ENCODE assay signal across 16 cellular contexts in genomic region chr3:181715601-181716340, GRCh38. TPM values are rescaled to one million over a fixed set of nuclear protein-coding genes. Genes with fewer than 3 reads are reported as not detected.
DNase-seq lines count a peak whose midpoint lies in the region; ATAC-seq and TF ChIP-seq lines count a peak whose summit lies in the region.
"Had no signal": no experiment of that assay in that cellular context is flagged by ENCODE, and none has a peak within 500 bp of the region (broad histone marks: within the 10 kb centered on the region; RNA-seq: fewer than 3 reads in every experiment).

No MANE protein-coding gene starts in this region.

- peak overlapping the region; percentile 61; the same call in 1 of the 2 replicates for H2AFZ ChIP-seq in OCI-LY3 (ENCODE audit: low read depth, low read length)

- H3K36me3 Mint-ChIP-seq in progenitor cell of endocrine pancreas (ENCODE audit: insufficient read depth) = peaks cover 11% of the 10 kb centered on the region

- peak overlapping the region; percentile 84 for H3K4me2 ChIP-seq in OCI-LY3 (ENCODE audit: low read length)
- H3K4me2 ChIP-seq: smooth muscle cell had no signal

- ATAC-seq in GM18909 (IDR thresholded peaks at IDR 0.05; ENCODE audit: poor library complexity, unreplicated experiment) (no peak), sciatic nerve (no peak)
- ATAC-seq: left colon, natural killer cell had no signal

- peak overlapping the region; percentile 93 for H3K4me3 Mint-ChIP-seq in progenitor cell of endocrine pancreas (ENCODE audit: low read depth)
- H3K4me3 Mint-ChIP-seq: activated naive CD8-positive, alpha-beta T cell treated with anti-CD3 and anti-CD28 coated beads, Interleukin-2, amount 10 ng/mL, durations not matched to agents 7 days and 5 days; natural killer cell had no signal

- DNase-seq in H7 (peak; percentile 79), progenitor cell of endocrine pancreas (ENCODE audit: low spot score, unreplicated experiment) (no peak), sciatic nerve (ENCODE audit: low spot score) (no peak), WERI-Rb-1 (no peak), putamen (ENCODE audit: low spot score) (no peak)
- DNase-seq: activated naive CD8-positive, alpha-beta T cell treated with anti-CD3 and anti-CD28 coated beads, Interleukin-2, amount 10 ng/mL, durations not matched to agents 7 days and 5 days; C1 segment of cervical spinal cord; foreskin melanocyte; left colon; natural killer cell; NCI-H1436; SW 1271 had no signal

- H3K9me3 ChIP-seq in OCI-LY3 (ENCODE audit: insufficient read depth, low read length) (no peaks in the 10 kb centered on the region), esophagus (ENCODE audit: control insufficient read depth in 2 of 2, insufficient read depth in 1 of 2, low read depth in 1 of 2, low read length in 1 of 2) (peaks cover 0 to 8% of the 10 kb centered on the region in 2 donors), WERI-Rb-1 (ENCODE audit: severe bottlenecking) (no peaks in the 10 kb centered on the region)

- H3K36me3 ChIP-seq in H7 (replicated peaks; ENCODE audit: control insufficient read depth, insufficient read depth, low read length) (peaks cover 1% of the 10 kb centered on the region; the same call in 1 of the 2 replicates), OCI-LY3 (replicated peaks; ENCODE audit: low read depth, low read length) (no peaks in the 10 kb centered on the region), esophagus (ENCODE audit: control insufficient read depth in 2 of 2, insufficient read depth in 2 of 2, low read length in 1 of 2) (no peaks in the 10 kb centered on the region), WERI-Rb-1 (no peaks in the 10 kb centered on the region)

- H4K20me1 ChIP-seq in OCI-LY3 (ENCODE audit: insufficient read depth, low read length) = no peaks in the 10 kb centered on the region

- H3K9ac ChIP-seq in OCI-LY3 (ENCODE audit: low read length) = peak overlapping the region; percentile 40

- H3K4me3 ChIP-seq in H7 (ENCODE audit: insufficient read depth, low read depth, low read length) (peak overlapping the region; percentile 99), OCI-LY3 (ENCODE audit: low read length) (peak overlapping the region; percentile 78), esophagus (ENCODE audit: low read depth in 1 of 2, low read length in 2 of 2) (peak overlapping the region; percentile 41 to 92), WERI-Rb-1 (ENCODE audit: low read depth, low read length) (no peak overlapping the region)

- H3K79me2 ChIP-seq in OCI-LY3 (ENCODE audit: low read length) = no peaks in the 10 kb centered on the region

- WGBS in esophagus, 2 donors = 7 to 10% methylated on average over 15 of the region's 15 CpGs

- H3K9me3 Mint-ChIP-seq in progenitor cell of endocrine pancreas (ENCODE audit: low read depth) = no peaks in the 10 kb centered on the region
- H3K9me3 Mint-ChIP-seq: activated naive CD8-positive, alpha-beta T cell treated with anti-CD3 and anti-CD28 coated beads, Interleukin-2, amount 10 ng/mL, durations not matched to agents 7 days and 5 days had no signal

- peak overlapping the region; percentile 83 for H3K27ac Mint-ChIP-seq in progenitor cell of endocrine pancreas
- H3K27ac Mint-ChIP-seq: activated naive CD8-positive, alpha-beta T cell treated with anti-CD3 and anti-CD28 coated beads, Interleukin-2, amount 10 ng/mL, durations not matched to agents 7 days and 5 days; natural killer cell had no signal

- TF ChIP-seq CTCF in OCI-LY3 (IDR thresholded peaks at IDR 0.05; ENCODE audit: low read depth, low read length) (no peak), progenitor cell of endocrine pancreas (IDR thresholded peaks at IDR 0.05; ENCODE audit: unreplicated experiment) (no peak), WERI-Rb-1 (IDR thresholded peaks at IDR 0.05; ENCODE audit: low read depth, low read length) (no peak)

- H3K27me3 ChIP-seq in H7 (ENCODE audit: control insufficient read depth, insufficient read depth, low read length) (peaks cover 3% of the 10 kb centered on the region), OCI-LY3 (ENCODE audit: low read depth, low read length) (peaks cover 6% of the 10 kb centered on the region; the same call in 1 of the 2 replicates), esophagus (ENCODE audit: control insufficient read depth in 1 of 2, insufficient read depth in 2 of 2, low read length in 2 of 2) (peaks cover 0 to 4% of the 10 kb centered on the region in 2 donors), WERI-Rb-1 (ENCODE audit: insufficient read depth, low read depth, severe bottlenecking) (peaks cover 94% of the 10 kb centered on the region)

- H3K27me3 Mint-ChIP-seq in progenitor cell of endocrine pancreas = peaks cover 58% of the 10 kb centered on the region

- intact Hi-C loops in sciatic nerve (cut with DNase I) = loop anchor here (10.0 kb wide), 1 partner anchor 539 kb away; no protein-coding TSS in a partner anchor

- H3K4me1 ChIP-seq in OCI-LY3 (ENCODE audit: low read length) = peaks cover 11% of the 10 kb centered on the region
- H3K4me1 ChIP-seq in esophagus (ENCODE audit: control insufficient read depth in 2 of 2, insufficient read depth in 2 of 2, low read length in 1 of 2) = no peaks in the 10 kb centered on the region

- H3K27ac ChIP-seq in OCI-LY3 (ENCODE audit: low read length) (no peak overlapping the region), esophagus (ENCODE audit: low read depth in 2 of 2, low read length in 1 of 2) (peak overlapping the region; percentile 66 to 76), WERI-Rb-1 (no peak overlapping the region)

- H3K4me1 Mint-ChIP-seq in progenitor cell of endocrine pancreas (ENCODE audit: low read depth) = peaks cover 18% of the 10 kb centered on the region
- H3K4me1 Mint-ChIP-seq: activated naive CD8-positive, alpha-beta T cell treated with anti-CD3 and anti-CD28 coated beads, Interleukin-2, amount 10 ng/mL, durations not matched to agents 7 days and 5 days; natural killer cell had no signal

RNA-seq across cellular contexts. Expression of gene SOX2, which starts 4.0 kb away (rescaled TPM):
- total RNA-seq in H7 (2014; rRNA removed; shearing (Covaris generic)) = 233 and 264 TPM in 2 replicates
- polyA plus RNA-seq in esophagus = 10 to 100 TPM; 23.6 to 31.6 TPM
- total RNA-seq in progenitor cell of endocrine pancreas (55.0 and 72.0 TPM in 2 replicates), sciatic nerve (12.4 TPM)
- total RNA-seq: activated naive CD8-positive, alpha-beta T cell treated with anti-CD3 and anti-CD28 coated beads, Interleukin-2, amount 10 ng/mL, durations not matched to agents 7 days and 5 days; natural killer cell; smooth muscle cell had no signal
- polyA plus RNA-seq: smooth muscle cell had no signal

Comparison
In these comparisons a context has a peak if more than half of its experiments do, and no peak if none do; other contexts are left out.
1. H3K27ac ChIP-seq: peak in esophagus (2 of 2); none in OCI-LY3 (single experiment) and WERI-Rb-1 (single experiment).